8 cellular contexts compared by ENCODE assay signal in the genomic region with DNA sequence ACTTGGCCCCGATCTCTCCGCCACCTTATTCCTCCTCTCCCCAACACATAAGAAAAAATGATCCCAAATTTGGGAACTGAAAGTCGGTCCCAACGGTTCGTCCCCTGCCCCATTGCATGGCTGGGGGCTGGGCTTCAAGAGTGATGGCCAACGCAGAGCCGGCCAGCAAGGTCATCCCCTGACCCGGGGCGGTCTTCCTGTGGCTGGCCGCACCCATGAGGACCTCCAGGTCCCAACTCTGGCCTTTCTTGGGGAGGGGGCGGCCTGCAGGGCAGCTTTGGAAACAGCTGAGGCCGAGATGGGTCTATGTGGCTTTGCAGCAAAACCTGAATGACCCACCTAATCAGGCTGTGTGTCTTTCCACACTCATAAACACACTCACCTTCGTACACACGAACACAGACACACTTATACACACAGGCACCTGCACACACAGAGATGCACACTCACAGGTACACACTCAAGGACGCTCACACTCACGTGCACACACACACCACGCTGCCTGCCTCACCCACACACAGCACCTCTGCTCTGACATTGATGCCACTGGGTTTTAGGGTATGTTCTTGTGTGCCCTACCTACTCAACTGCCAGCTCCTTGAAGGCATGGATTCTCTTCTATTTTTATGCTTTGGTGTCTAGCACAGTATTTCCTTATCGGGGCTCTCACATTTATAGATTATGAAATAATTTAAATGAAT. TPM values are rescaled to one million over a fixed set of nuclear protein-coding genes. Genes with fewer than 3 reads are reported as not detected.
DNase-seq lines count a peak whose midpoint lies in the region; ATAC-seq and TF ChIP-seq lines count a peak whose summit lies in the region.

No MANE protein-coding gene starts in this region.

- CTCF ChIA-PET in naive thymus-derived CD4-positive, alpha-beta T cell (lab: Charles Lee), result interaction anchor here (0.6 to 1.5 kb wide), 2 partner anchors 14 to 1801 kb away, joined by 5 to 8 read pairs; no protein-coding TSS in a partner anchor

- intact Hi-C loops in naive thymus-derived CD4-positive, alpha-beta T cell (cut with micrococcal nuclease), result no loop called here
- intact Hi-C loops in body of pancreas (cut with DNase I), result no loop called here

- peaks cover 6% of the 10 kb centered on the region for H3K36me3 Mint-ChIP-seq in endothelial cell (ENCODE audit: low read depth, unreplicated experiment)
- no peaks in the 10 kb centered on the region for H3K36me3 Mint-ChIP-seq in naive thymus-derived CD4-positive, alpha-beta T cell

- no peaks in the 10 kb centered on the region for H3K9me3 Mint-ChIP-seq in endothelial cell (ENCODE audit: unreplicated experiment)
- H3K9me3 Mint-ChIP-seq in naive thymus-derived CD4-positive, alpha-beta T cell, result peaks cover 0 to 1% (median 0%) of the 10 kb centered on the region in 11 donors

- 46% methylated on average over 17 of the region's 18 CpGs for WGBS in HUES64
- 33 to 68% methylated on average over 8 to 18 of the region's 18 CpGs for WGBS in body of pancreas, 2 donors

- no peaks in the 10 kb centered on the region for H3K27me3 Mint-ChIP-seq in endothelial cell (ENCODE audit: unreplicated experiment)
- H3K27me3 Mint-ChIP-seq in naive thymus-derived CD4-positive, alpha-beta T cell, result peaks cover 51 to 77% (median 58%) of the 10 kb centered on the region in 5 donors

- H3K9me3 ChIP-seq in HUES64 (ENCODE audit: insufficient read depth, low read depth, low read length) (no peaks in the 10 kb centered on the region), body of pancreas (no peaks in the 10 kb centered on the region)
- no peaks in the 10 kb centered on the region for H3K9me3 ChIP-seq in naive thymus-derived CD4-positive, alpha-beta T cell (ENCODE audit: control insufficient read depth in 2 of 3, low read length in 3 of 3)

- H3K27me3 ChIP-seq in HUES64 (ENCODE audit: insufficient read depth, low read length) (peaks cover 31% of the 10 kb centered on the region), body of pancreas (peaks cover 0 to 9% of the 10 kb centered on the region in 2 donors)
- peaks cover 0 to 3% of the 10 kb centered on the region in 2 donors for H3K27me3 ChIP-seq in naive thymus-derived CD4-positive, alpha-beta T cell (ENCODE audit: control insufficient read depth in 2 of 2, insufficient read depth in 2 of 2, low read length in 2 of 2)

- H3K4me3 Mint-ChIP-seq in endothelial cell (ENCODE audit: unreplicated experiment), result peak overlapping the region; percentile 90
- peak overlapping the region; percentile 5 to 82 (median 65) for H3K4me3 Mint-ChIP-seq in naive thymus-derived CD4-positive, alpha-beta T cell

- H3K27ac ChIP-seq in HUES64 (ENCODE audit: low read depth, low read length) (no peak overlapping the region), body of pancreas (no peak overlapping the region)
- H3K27ac ChIP-seq in naive thymus-derived CD4-positive, alpha-beta T cell (ENCODE audit: low read depth, low read length), result no peak overlapping the region

- POLR2A ChIA-PET in naive thymus-derived CD4-positive, alpha-beta T cell (lab: Charles Lee), result interaction anchor here (1.0 kb wide), 1 partner anchor 38 kb away, joined by 3 read pairs; no protein-coding TSS in a partner anchor

- H3K4me1 ChIP-seq in HUES64 (ENCODE audit: insufficient read depth, low read length) (peaks cover 5% of the 10 kb centered on the region; the same call in 1 of the 2 replicates), body of pancreas (peaks cover 6% of the 10 kb centered on the region)
- H3K4me1 ChIP-seq in naive thymus-derived CD4-positive, alpha-beta T cell (ENCODE audit: control insufficient read depth in 2 of 2, insufficient read depth in 2 of 2, low read length in 2 of 2), result peaks cover 0 to 11% of the 10 kb centered on the region in 2 donors

- peaks cover 41% of the 10 kb centered on the region for H3K4me1 Mint-ChIP-seq in endothelial cell (ENCODE audit: unreplicated experiment)
- H3K4me1 Mint-ChIP-seq in naive thymus-derived CD4-positive, alpha-beta T cell, result peaks cover 12 to 26% (median 17%) of the 10 kb centered on the region in 7 donors

- H3K36me3 ChIP-seq in HUES64 (ENCODE audit: insufficient read depth, low read length) (no peaks in the 10 kb centered on the region), body of pancreas (replicated peaks in 1 of 2; ENCODE audit: insufficient read depth in 1 of 2, low read depth in 2 of 2) (no peaks in the 10 kb centered on the region)
- no peaks in the 10 kb centered on the region for H3K36me3 ChIP-seq in naive thymus-derived CD4-positive, alpha-beta T cell (ENCODE audit: control insufficient read depth in 2 of 3, insufficient read depth in 3 of 3, low read length in 3 of 3)

- no peak for TF ChIP-seq POLR2A in body of pancreas (IDR thresholded peaks at IDR 0.05)

- DNase-seq in AG10803 (ENCODE audit: low read depth), result no peak
- DNase-seq in endothelial cell (ENCODE audit: low spot score), result peak; percentile 18
- DNase-seq in naive thymus-derived CD4-positive, alpha-beta T cell, result no peak
- no peak for DNase-seq in germinal center (ENCODE audit: low spot score)
- DNase-seq in body of pancreas, result no peak
- DNase-seq in OCI-M1 (lab: John Stamatoyannopoulos, UW), result no peak
- DNase-seq in SIG-M5 treated with dmso at 0.1 percent for 504 hours (lab: John Stamatoyannopoulos, UW; ENCODE audit: unreplicated experiment), result no peak

- peak overlapping the region; percentile 60 for H3K9ac ChIP-seq in HUES64 (ENCODE audit: low read depth, low read length)

- H3K4me3 ChIP-seq in AG10803 (ENCODE audit: low read length) (peak overlapping the region; percentile 59), HUES64 (ENCODE audit: low read length) (peak overlapping the region; percentile 64), body of pancreas (no peak overlapping the region)
- H3K4me3 ChIP-seq in naive thymus-derived CD4-positive, alpha-beta T cell (ENCODE audit: low read length), result peak overlapping the region; percentile 8

- H3K27ac Mint-ChIP-seq in endothelial cell (ENCODE audit: unreplicated experiment), result peak overlapping the region; percentile 93
- no peak overlapping the region for H3K27ac Mint-ChIP-seq in naive thymus-derived CD4-positive, alpha-beta T cell

- ATAC-seq in naive thymus-derived CD4-positive, alpha-beta T cell, result peak; percentile 50
- ATAC-seq in body of pancreas, result no peak

- no peak for TF ChIP-seq CTCF in AG10803 (conservative IDR thresholded peaks at IDR 0.05; ENCODE audit: low read length)
- TF ChIP-seq CTCF in endothelial cell (IDR thresholded peaks at IDR 0.05; ENCODE audit: unreplicated experiment), result no peak
- TF ChIP-seq CTCF in body of pancreas (IDR thresholded peaks at IDR 0.05), result no peak

RNA-seq across cellular contexts. Expression of gene DYNLT5, which starts 0.6 kb away (rescaled TPM):
- polyA plus RNA-seq in HUES64 (2013, experiment 1 of 2), result 0.30 TPM
- 0.25 TPM for polyA plus RNA-seq in HUES64 (2013, experiment 2 of 2)
- total RNA-seq in endothelial cell (ENCODE audit: unreplicated experiment), result 57.9 TPM
- under 1 TPM in 1 of 5 experiments, not detected in 4; 0.46 TPM for total RNA-seq in naive thymus-derived CD4-positive, alpha-beta T cell
- not detected for polyA plus RNA-seq in naive thymus-derived CD4-positive, alpha-beta T cell
- total RNA-seq in body of pancreas, result not detected

RNA-seq across cellular contexts. Expression of gene INSL5, which starts 48.3 kb away (rescaled TPM):
- not detected for polyA plus RNA-seq in HUES64 (2013, experiment 1 of 2)
- polyA plus RNA-seq in HUES64 (2013, experiment 2 of 2), result not detected
- total RNA-seq in endothelial cell (ENCODE audit: unreplicated experiment) (not detected), body of pancreas (not detected)
- not detected for total RNA-seq in naive thymus-derived CD4-positive, alpha-beta T cell
- polyA plus RNA-seq in naive thymus-derived CD4-positive, alpha-beta T cell, result not detected

Comparison
In these comparisons a context has a peak if more than half of its experiments do, and no peak if none do; other contexts are left out.
1. H3K4me3 ChIP-seq: peak in AG10803 (single experiment), HUES64 (single experiment) and naive thymus-derived CD4-positive, alpha-beta T cell (single experiment); none in body of pancreas (0 of 2).
2. RNA of gene DYNLT5, which starts 0.6 kb away (total RNA-seq): 57.9 TPM in endothelial cell (single experiment); not detected in body of pancreas and 0.46 TPM in naive thymus-derived CD4-positive, alpha-beta T cell; every median in the first group is over 10 times any median in the second.